Comparison of ENCODE assay signal across 7 cellular contexts in the genomic region with DNA sequence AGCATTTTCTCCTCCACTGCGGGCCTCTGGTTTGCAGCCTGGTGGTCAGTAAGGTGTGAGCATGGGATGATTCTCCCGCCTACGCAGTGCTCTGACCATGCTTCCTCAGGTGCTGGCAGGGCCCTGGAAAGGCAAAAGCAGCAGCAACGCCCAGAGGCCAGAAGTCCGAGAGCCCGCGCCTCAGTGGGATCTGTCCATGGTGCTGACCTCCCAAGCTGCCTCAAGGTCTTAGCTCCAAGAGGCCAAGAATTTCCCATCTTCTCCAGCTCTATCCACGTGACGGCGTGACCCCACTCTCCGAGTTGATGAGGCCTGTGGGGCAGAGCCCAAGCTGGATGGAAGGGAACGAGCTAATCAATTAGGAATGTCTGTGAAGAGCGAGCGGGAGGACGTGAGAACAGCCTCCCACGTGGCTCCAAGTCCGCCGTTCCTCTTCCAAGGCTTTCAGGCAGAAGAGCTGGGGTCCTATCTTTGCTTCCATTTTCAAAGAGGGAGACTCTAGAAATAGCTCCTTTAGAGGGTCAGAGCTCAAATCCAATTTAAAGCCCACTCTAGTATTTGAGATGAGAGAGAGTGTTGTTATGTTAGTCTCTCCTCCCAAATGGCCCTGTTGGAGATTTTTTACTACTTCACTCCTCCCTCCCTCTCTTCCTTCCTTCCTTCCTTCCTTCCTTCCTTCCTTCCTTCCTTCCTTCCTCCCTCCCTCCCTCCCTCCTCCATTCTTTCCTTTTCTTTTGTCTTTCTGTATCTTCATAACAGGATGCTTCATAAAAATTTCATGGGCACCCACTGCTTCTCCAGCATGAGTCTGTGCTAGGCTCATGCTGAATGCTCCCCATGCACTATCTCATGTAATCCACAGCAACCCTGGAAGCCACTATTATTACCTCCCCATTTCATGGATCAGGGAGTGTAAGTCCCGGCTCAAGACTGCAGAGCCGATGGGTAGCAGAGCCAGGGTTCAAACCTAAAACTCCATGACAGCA.
DNase-seq lines count a peak whose midpoint lies in the region; ATAC-seq and TF ChIP-seq lines count a peak whose summit lies in the region.

No MANE protein-coding gene starts in this region.

- H3K27me3 ChIP-seq in trophoblast cell (ENCODE audit: insufficient read depth, low read length) = no peaks in the 10 kb centered on the region

- H3K4ac ChIP-seq in trophoblast cell (ENCODE audit: low read depth, low read length) = no peak overlapping the region

- no peak overlapping the region for H3K18ac ChIP-seq in trophoblast cell (ENCODE audit: low read length)

- H2BK12ac ChIP-seq in trophoblast cell (ENCODE audit: low read length) = no peak overlapping the region

- no peaks in the 10 kb centered on the region for H3K79me2 ChIP-seq in trophoblast cell (ENCODE audit: control insufficient read depth, insufficient read depth, low read length, poor library complexity)

- H3K14ac ChIP-seq in trophoblast cell (ENCODE audit: low read length) = no peak overlapping the region

- H4K12ac ChIP-seq in trophoblast cell (ENCODE audit: low read depth, low read length) = no peak overlapping the region

- TF ChIP-seq CTCF in NB4 (IDR thresholded peaks at IDR 0.05; ENCODE audit: low read depth, low read length) (no peak), omental fat pad (IDR thresholded peaks at IDR 0.05) (no peak)

- WGBS in trophoblast cell (ENCODE audit: extremely low coverage, insufficient coverage, insufficient read length) = no CpG with 5 or more reads among the region's 20 CpGs

- no peak overlapping the region for H2BK5ac ChIP-seq in trophoblast cell (ENCODE audit: low read depth, low read length, poor library complexity)

- H3K23ac ChIP-seq in trophoblast cell (ENCODE audit: low read length) = no peak overlapping the region

- DNase-seq in GM19238 (ENCODE audit: insufficient read length, low spot score) = peak; percentile 32
- peak; percentile 53 for DNase-seq in NB4 (ENCODE audit: low read depth)
- peak; percentile 32 to 53 for DNase-seq in erythroblast (lab: John Stamatoyannopoulos, UW)
- DNase-seq in trophoblast cell = peak; percentile 28 to 68
- DNase-seq in omental fat pad (ENCODE audit: low spot score) = no peak
- DNase-seq in NCI-H524 treated with DMSO at 0.1 percent for 48 hours (lab: John Stamatoyannopoulos, UW) = no peak
- no peak for DNase-seq in inferior parietal cortex (ENCODE audit: extremely low spot score)

- H2AFZ ChIP-seq in trophoblast cell (ENCODE audit: insufficient read depth, low read length, poor library complexity) = no peak overlapping the region

- no peak overlapping the region for H3K9ac ChIP-seq in trophoblast cell (ENCODE audit: low read length)

- H3K36me3 ChIP-seq in trophoblast cell (ENCODE audit: control insufficient read depth in 1 of 2, insufficient read depth in 2 of 2, low read length in 2 of 2) = no peaks in the 10 kb centered on the region

- no peak overlapping the region for H4K8ac ChIP-seq in trophoblast cell (ENCODE audit: low read depth, low read length)

- ATAC-seq in omental fat pad (ENCODE audit: low FRiP score) = no peak

- peaks cover 2% of the 10 kb centered on the region for H3K9me3 ChIP-seq in trophoblast cell (ENCODE audit: insufficient read depth, low read depth, low read length)

- H4K91ac ChIP-seq in trophoblast cell (ENCODE audit: low read depth, low read length) = no peak overlapping the region

- H3K4me2 ChIP-seq in trophoblast cell (ENCODE audit: low read length) = no peak overlapping the region

- H3K4me1 ChIP-seq in trophoblast cell (ENCODE audit: control insufficient read depth in 1 of 2, insufficient read depth in 2 of 2, low read length in 2 of 2) = no peaks in the 10 kb centered on the region

- H2AK5ac ChIP-seq in trophoblast cell (ENCODE audit: low read length) = no peak overlapping the region

- H2BK120ac ChIP-seq in trophoblast cell (ENCODE audit: insufficient read depth, low read length, poor library complexity) = no peak overlapping the region

- TF ChIP-seq POLR2A in NB4 (IDR thresholded peaks at IDR 0.05; ENCODE audit: extremely low read depth, insufficient read length) (no peak), erythroblast (IDR thresholded peaks at IDR 0.05; ENCODE audit: low read length) (no peak)

- H3K79me1 ChIP-seq in trophoblast cell (ENCODE audit: low read length) = no peaks in the 10 kb centered on the region

- H3K4me3 ChIP-seq in NB4 (ENCODE audit: low read depth, low read length) (no peak overlapping the region), trophoblast cell (ENCODE audit: low read depth, low read length) (no peak overlapping the region)

- H3K27ac ChIP-seq in trophoblast cell (ENCODE audit: low read depth, low read length) = no peak overlapping the region

Comparison
In these comparisons a context has a peak if more than half of its experiments do, and no peak if none do; other contexts are left out.
1. DNase-seq: peak in GM19238 (single experiment), NB4 (single experiment), erythroblast (2 of 2) and trophoblast cell (2 of 2); none in omental fat pad (single experiment), NCI-H524 treated with DMSO at 0.1 percent for 48 hours (single experiment) and inferior parietal cortex (single experiment).